ENCODE assay signal across 23 cellular contexts in genomic region chr16:2303923-2304322, GRCh38. TPM values are rescaled to one million over a fixed set of nuclear protein-coding genes. Genes with fewer than 3 reads are reported as not detected.
DNase-seq lines count a peak whose midpoint lies in the region; TF ChIP-seq lines count a peak whose summit lies in the region.
"Had no signal": no experiment of that assay in that cellular context is flagged by ENCODE, and none has a peak within 500 bp of the region (broad histone marks: within the 10 kb centered on the region; RNA-seq: fewer than 3 reads in every experiment).

No MANE protein-coding gene starts in this region.

- no peak overlapping the region for H3K4me2 ChIP-seq in neuronal stem cell (ENCODE audit: insufficient read depth, low read length, poor library complexity, severe bottlenecking)
- H3K4me2 ChIP-seq: BLaER1 had no signal

- H3K9me3 ChIP-seq in breast epithelium, result no peaks in the 10 kb centered on the region
- peaks cover 0 to 2% of the 10 kb centered on the region in 2 donors for H3K9me3 ChIP-seq in neuronal stem cell (replicated peaks in 1 of 2; ENCODE audit: control insufficient read depth in 2 of 2, insufficient read depth in 1 of 2, low read depth in 1 of 2, low read length in 2 of 2)
- H3K9me3 ChIP-seq in spleen, result no peaks in the 10 kb centered on the region
- H3K9me3 ChIP-seq: BE2C, BLaER1 had no signal

- H3K27ac ChIP-seq in breast epithelium (no peak overlapping the region), neuronal stem cell (replicated peaks; ENCODE audit: low read length) (no peak overlapping the region), spleen (no peak overlapping the region)
- H3K27ac ChIP-seq: BLaER1 had no signal

- H3K36me3 ChIP-seq in breast epithelium, result no peaks in the 10 kb centered on the region
- peaks cover 0 to 7% of the 10 kb centered on the region in 2 donors for H3K36me3 ChIP-seq in neuronal stem cell (replicated peaks in 1 of 2; ENCODE audit: control insufficient read depth in 2 of 2, insufficient read depth in 2 of 2, low read length in 2 of 2)
- H3K36me3 ChIP-seq in spleen, result peaks cover 0 to 25% (median 7%) of the 10 kb centered on the region in 6 donors

- TF ChIP-seq CTCF in MCF 10A (IDR thresholded peaks at IDR 0.05; ENCODE audit: unreplicated experiment) (no peak), breast epithelium (IDR thresholded peaks at IDR 0.05) (no peak), spleen (IDR thresholded peaks at IDR 0.05 in 8 of 11, conservative IDR thresholded peaks at IDR 0.05 in 3 of 11) (no peak)

- no peak overlapping the region for H3K14ac ChIP-seq in neuronal stem cell (ENCODE audit: low read length)

- TF ChIP-seq POLR2A in breast epithelium (IDR thresholded peaks at IDR 0.05), result no peak
- no peak for TF ChIP-seq POLR2A in spleen (IDR thresholded peaks at IDR 0.05)

- intact Hi-C loops in MCF 10A (cut with micrococcal nuclease) (no loop called here), breast epithelium (cut with DNase I; ENCODE audit: low total_unique reads) (no loop called here), spleen (cut with DNase I; ENCODE audit: low total_unique reads) (no loop called here)

- H4K8ac ChIP-seq in neuronal stem cell (ENCODE audit: low read depth, low read length), result no peak overlapping the region

- peak overlapping the region; percentile 36 for H2AK5ac ChIP-seq in neuronal stem cell (ENCODE audit: low read depth, low read length)

- no peak overlapping the region for H3K4me3 Mint-ChIP-seq in MCF 10A (ENCODE audit: unreplicated experiment)
- H3K4me3 Mint-ChIP-seq: CD4-positive, alpha-beta memory T cell; CD4-positive, CD25-positive, alpha-beta regulatory T cell; CD8-positive, alpha-beta memory T cell had no signal

- POLR2A ChIA-PET in MCF 10A (lab: Yijun Ruan, JAX), result no interaction called here

- H3K27me3 ChIP-seq in breast epithelium, result no peaks in the 10 kb centered on the region
- no peaks in the 10 kb centered on the region for H3K27me3 ChIP-seq in neuronal stem cell (ENCODE audit: control insufficient read depth in 3 of 3, insufficient read depth in 3 of 3, low read depth in 1 of 3, low read length in 3 of 3)
- no peaks in the 10 kb centered on the region for H3K27me3 ChIP-seq in spleen (replicated peaks in 1 of 7)
- H3K27me3 ChIP-seq: BE2C, BLaER1 had no signal

- no peaks in the 10 kb centered on the region for H3K4me1 Mint-ChIP-seq in MCF 10A (ENCODE audit: insufficient read depth, unreplicated experiment)
- H3K4me1 Mint-ChIP-seq: CD14-positive monocyte; CD4-positive, alpha-beta memory T cell; CD4-positive, CD25-positive, alpha-beta regulatory T cell; CD8-positive, alpha-beta memory T cell had no signal

- peak overlapping the region; percentile 67 for H3K9ac ChIP-seq in neuronal stem cell (ENCODE audit: low read depth, low read length, poor library complexity)
- H3K9ac ChIP-seq: BLaER1 had no signal

- no peaks in the 10 kb centered on the region for H3K4me1 ChIP-seq in breast epithelium
- no peaks in the 10 kb centered on the region for H3K4me1 ChIP-seq in neuronal stem cell (ENCODE audit: control insufficient read depth in 2 of 2, insufficient read depth in 1 of 2, low read depth in 1 of 2, low read length in 2 of 2)
- no peaks in the 10 kb centered on the region for H3K4me1 ChIP-seq in spleen
- H3K4me1 ChIP-seq: BE2C had no signal

- no peaks in the 10 kb centered on the region for H3K9me3 Mint-ChIP-seq in MCF 10A (ENCODE audit: unreplicated experiment)
- H3K9me3 Mint-ChIP-seq: CD4-positive, alpha-beta memory T cell; CD4-positive, CD25-positive, alpha-beta regulatory T cell; CD8-positive, alpha-beta memory T cell had no signal

- H3K27me3 Mint-ChIP-seq in MCF 10A (ENCODE audit: insufficient read depth, unreplicated experiment), result peaks cover 7% of the 10 kb centered on the region
- H3K27me3 Mint-ChIP-seq: CD4-positive, alpha-beta memory T cell; CD4-positive, CD25-positive, alpha-beta regulatory T cell; CD8-positive, alpha-beta memory T cell had no signal

- no peak overlapping the region for H3K23ac ChIP-seq in neuronal stem cell (ENCODE audit: low read depth, low read length, poor library complexity)

- H2BK15ac ChIP-seq in neuronal stem cell (ENCODE audit: low read length), result no peak overlapping the region

- H4K91ac ChIP-seq in neuronal stem cell (ENCODE audit: low read depth, low read length, poor library complexity), result no peak overlapping the region

- no peak overlapping the region for H3K4ac ChIP-seq in neuronal stem cell (ENCODE audit: low read length)

- WGBS in neuronal stem cell (ENCODE audit: extremely low coverage in 2 of 2, insufficient read length in 2 of 2, insufficient replicate concordance in 1 of 2), 2 donors, result no CpG with 5 or more reads among the region's 15 CpGs
- WGBS in spleen, 5 donors, result 82 to 96% (median 92%) methylated on average over 6 to 15 of the region's 15 CpGs

- no peaks in the 10 kb centered on the region for H3K79me1 ChIP-seq in neuronal stem cell (ENCODE audit: low read depth, low read length)

- H2BK5ac ChIP-seq in neuronal stem cell (ENCODE audit: low read length), result no peak overlapping the region

- no peak overlapping the region for H2BK120ac ChIP-seq in neuronal stem cell (ENCODE audit: low read depth, low read length)

- H3K27ac Mint-ChIP-seq in MCF 10A (ENCODE audit: low read depth, unreplicated experiment), result peak overlapping the region; percentile 42
- H3K27ac Mint-ChIP-seq: CD14-positive monocyte; CD4-positive, alpha-beta memory T cell; CD4-positive, CD25-positive, alpha-beta regulatory T cell had no signal

- H2AFZ ChIP-seq in neuronal stem cell (ENCODE audit: low read length), result no peak overlapping the region

- DNase-seq in MCF 10A (ENCODE audit: unreplicated experiment), result no peak
- DNase-seq in breast epithelium (ENCODE audit: low spot score in 2 of 2), result no peak
- DNase-seq in neuronal stem cell (ENCODE audit: low spot score), result no peak
- DNase-seq in stimulated activated CD4-positive, alpha-beta T cell treated with anti-CD3 and anti-CD28 coated beads, Interleukin-2, amount 100 ng/mL, for 24 hours, result no peak
- DNase-seq in spleen, result no peak
- DNase-seq: 8988T; ACHN; BE2C; C1 segment of cervical spinal cord; CD4-positive, alpha-beta memory T cell; CD4-positive, CD25-positive, alpha-beta regulatory T cell; CD8-positive, alpha-beta memory T cell; COR-L47; DMS 273 treated with DMSO at 0.1 percent for 48 hours; DMS153; DMS53; DMS79; DND-41; EL; GDM1 had no signal

- BruUV-seq in MCF 10A (replicated peaks; lab: Mats Ljungman, UMichigan), result no TSS peak

- H3K4me3 ChIP-seq in breast epithelium (no peak overlapping the region), neuronal stem cell (ENCODE audit: low read length in 2 of 2) (peak overlapping the region in 1 of 2 donors; percentile 63), spleen (no peak overlapping the region)
- H3K4me3 ChIP-seq: BLaER1, GM12878 had no signal

- no peak overlapping the region for H2BK12ac ChIP-seq in neuronal stem cell (ENCODE audit: low read length)

- H3K36me3 Mint-ChIP-seq in MCF 10A (ENCODE audit: insufficient read depth, unreplicated experiment), result no peaks in the 10 kb centered on the region
- H3K36me3 Mint-ChIP-seq: CD14-positive monocyte; CD4-positive, CD25-positive, alpha-beta regulatory T cell had no signal

- H3K18ac ChIP-seq in neuronal stem cell (ENCODE audit: low read length), result peak overlapping the region; percentile 58

- CTCF ChIA-PET in MCF 10A (lab: Yijun Ruan, JAX), result no interaction called here

RNA-seq across cellular contexts. Expression of gene RNPS1, which starts 36.0 kb away (rescaled TPM):
- total RNA-seq in MCF 10A (2022), result 245 and 247 TPM in 2 replicates
- 100 to 1,000 TPM in 1 of 3 donors, 10 to 100 TPM in 2; 93.1 to 107 (median 97.5) TPM for total RNA-seq in breast epithelium
- polyA plus RNA-seq in neuronal stem cell (2013, experiment 1 of 2), result 350 TPM
- 344 TPM for polyA plus RNA-seq in neuronal stem cell (2013, experiment 2 of 2)
- total RNA-seq in spleen, result 100 to 1,000 TPM; 119 to 153 (median 132) TPM
- polyA plus RNA-seq in spleen, result 100 to 1,000 TPM; 123 to 180 (median 125) TPM

RNA-seq across cellular contexts. Expression of gene ABCA3, which starts 36.6 kb away (rescaled TPM):
- total RNA-seq in MCF 10A (2022) (3.5 and 4.6 TPM in 2 replicates), breast epithelium (1 to 10 TPM; 6.2 to 7.8 (median 6.3) TPM), spleen (10 to 100 TPM in 1 of 7 donors, 1 to 10 TPM in 6; 6.5 to 12.6 (median 7.3) TPM)
- polyA plus RNA-seq in neuronal stem cell (2013, experiment 1 of 2), result 10.2 TPM
- 10.1 TPM for polyA plus RNA-seq in neuronal stem cell (2013, experiment 2 of 2)
- polyA plus RNA-seq in spleen, result 1 to 10 TPM; 2.5 to 5.5 (median 2.5) TPM

RNA-seq across cellular contexts. Expression of gene ECI1, which starts 52.5 kb away (rescaled TPM):
- 115 and 154 TPM in 2 replicates for total RNA-seq in MCF 10A (2022)
- total RNA-seq in breast epithelium, result 10 to 100 TPM; 45.4 to 66.2 (median 63.8) TPM
- 58.4 TPM for polyA plus RNA-seq in neuronal stem cell (2013, experiment 1 of 2)
- polyA plus RNA-seq in neuronal stem cell (2013, experiment 2 of 2), result 57.0 TPM
- total RNA-seq in spleen, result 10 to 100 TPM; 20.6 to 35.2 (median 29.0) TPM
- 10 to 100 TPM; 42.0 to 54.8 (median 51.6) TPM for polyA plus RNA-seq in spleen
